ENCODE assay signal across 15 cellular contexts in genomic region chr15:74531144-74531811, GRCh38. TPM values are rescaled to one million over a fixed set of nuclear protein-coding genes. Genes with fewer than 3 reads are reported as not detected.
DNase-seq lines count a peak whose midpoint lies in the region; ATAC-seq, FAIRE-seq and TF ChIP-seq lines count a peak whose summit lies in the region.
"Had no signal": no experiment of that assay in that cellular context is flagged by ENCODE, and none has a peak within 500 bp of the region (broad histone marks: within the 10 kb centered on the region; RNA-seq: fewer than 3 reads in every experiment).

No MANE protein-coding gene starts in this region.

- H3K4me1 ChIP-seq in GM12878 (ENCODE audit: control insufficient read depth, insufficient read depth, low read length) = peaks cover 4% of the 10 kb centered on the region; the same call in 1 of the 2 replicates

- no peak overlapping the region for H2AFZ ChIP-seq in GM12878 (ENCODE audit: control insufficient read depth, low read depth, low read length)

- SMC1A ChIA-PET in GM12878 (lab: Charles Lee; ENCODE audit: uncharacterized antibody, unreplicated experiment) = no interaction called here

- intact Hi-C loops in GM12878 (cut with micrococcal nuclease; ENCODE audit: unreplicated experiment) = no loop called here
- intact Hi-C loops in natural killer cell (cut with micrococcal nuclease) = no loop called here

- FAIRE-seq in GM12878 (lab: Jason Lieb, UNC) = no peak

- no peaks in the 10 kb centered on the region for H3K36me3 Mint-ChIP-seq in natural killer cell
- H3K36me3 Mint-ChIP-seq: CD4-positive, CD25-positive, alpha-beta regulatory T cell had no signal

- H3K27ac ChIP-seq in AG04450 (ENCODE audit: low read depth, low read length) = peak overlapping the region; percentile 84
- H3K27ac ChIP-seq in GM12878 (ENCODE audit: control insufficient read depth, insufficient read depth) = no peak overlapping the region
- H3K27ac ChIP-seq: ovary had no signal

- H3K36me3 ChIP-seq in GM12878 (ENCODE audit: control insufficient read depth in 2 of 2, insufficient read depth in 2 of 2, low read length in 1 of 2) = no peaks in the 10 kb centered on the region
- H3K36me3 ChIP-seq: ovary had no signal

- RAD21 ChIA-PET in GM12878 (lab: Charles Lee; ENCODE audit: unreplicated experiment) = no interaction called here

- no TSS peak for BruUV-seq in GM12878 (replicated peaks; lab: Mats Ljungman, UMichigan)

- in situ Hi-C loops in GM12878 (cut with MboI) = no loop called here

- DNase-seq in AG04450 (ENCODE audit: low read depth, low spot score) (peak; percentile 89), HS-5 (ENCODE audit: low read depth) (peak; percentile 80), GM12878 (ENCODE audit: low read depth, low spot score) (no peak), iPS-NIHi11 (ENCODE audit: low spot score) (peak; percentile 73), natural killer cell (no peak), putamen (ENCODE audit: low spot score) (no peak), NCI-H2029 (lab: John Stamatoyannopoulos, UW) (no peak)
- DNase-seq: activated CD8-positive, alpha-beta memory T cell treated with anti-CD3 and anti-CD28 coated beads for 24 hours; anterior cingulate cortex; CD4-positive, CD25-positive, alpha-beta regulatory T cell; hypothalamus; NCI-H2029 treated with DMSO at 0.1 percent for 48 hours; ovary; SHP77 had no signal

- CTCF ChIA-PET in AG04450 (lab: Charles Lee) = no interaction called here
- CTCF ChIA-PET in GM12878 (lab: Yijun Ruan, JAX) = interaction anchor here (2.4 kb wide), 1 partner anchor 18 kb away, joined by 5 read pairs; no protein-coding TSS in a partner anchor

- no peaks in the 10 kb centered on the region for H4K20me1 ChIP-seq in GM12878 (ENCODE audit: control insufficient read depth, insufficient read depth)

- POLR2A ChIA-PET in AG04450 (lab: Yijun Ruan, JAX) (interaction anchor here (2.4 kb wide), 1 partner anchor 15 kb away, joined by 11 read pairs; no protein-coding TSS in a partner anchor), GM12878 (lab: Charles Lee) (interaction anchor here (0.5 to 1.1 kb wide), 2 partner anchors 14 to 22 kb away, joined by 4 read pairs; no protein-coding TSS in a partner anchor)

- no peaks in the 10 kb centered on the region for H3K9me3 Mint-ChIP-seq in natural killer cell
- H3K9me3 Mint-ChIP-seq: CD4-positive, CD25-positive, alpha-beta regulatory T cell had no signal

- H3K4me3 ChIP-seq in AG04450 (ENCODE audit: low read depth, low read length) (peak overlapping the region; percentile 25; the same call in 1 of the 2 replicates), GM12878 (no peak overlapping the region)
- H3K4me3 ChIP-seq: ovary had no signal

- no peaks in the 10 kb centered on the region for H3K4me1 Mint-ChIP-seq in natural killer cell

- no peak for TF ChIP-seq RAD21 in GM12878 (IDR thresholded peaks at IDR 0.05; ENCODE audit: insufficient read depth, low read depth, low read length)

- no peak overlapping the region for H3K9ac ChIP-seq in GM12878 (ENCODE audit: control insufficient read depth, insufficient read depth, low read length)

- no peak overlapping the region for H3K27ac Mint-ChIP-seq in natural killer cell

- H3K4me2 ChIP-seq in GM12878 (ENCODE audit: control insufficient read depth, insufficient read depth) = no peak overlapping the region

- H3K79me2 ChIP-seq in GM12878 (ENCODE audit: control insufficient read depth, insufficient read depth, low read length) = no peaks in the 10 kb centered on the region

- no peak overlapping the region for H3K4me3 Mint-ChIP-seq in natural killer cell

- TF ChIP-seq CTCF in AG04450 (IDR thresholded peaks at IDR 0.05; ENCODE audit: low read depth, low read length) (no peak), GM12878 (IDR thresholded peaks at IDR 0.05 in 2 of 3, conservative IDR thresholded peaks at IDR 0.05 in 1 of 3; ENCODE audit: control insufficient read depth in 2 of 3, extremely low read depth in 1 of 3, insufficient read depth in 1 of 3, low read depth in 3 of 3, low read length in 3 of 3) (no peak), natural killer cell (IDR thresholded peaks at IDR 0.05) (no peak)

- WGBS in GM12878 (ENCODE audit: insufficient coverage, insufficient replicate concordance, low lambda C conversion rate, missing lambda C conversion rate) = 70% methylated on average over 4 of the region's 4 CpGs

- H3K27me3 Mint-ChIP-seq in natural killer cell (ENCODE audit: low read depth in 2 of 2) = no peaks in the 10 kb centered on the region
- H3K27me3 Mint-ChIP-seq: CD4-positive, CD25-positive, alpha-beta regulatory T cell had no signal

- ATAC-seq in GM12878 (peak; percentile 58), natural killer cell (no peak), HG02884 (IDR thresholded peaks at IDR 0.05; ENCODE audit: unreplicated experiment) (no peak)

- TF ChIP-seq EP300 in GM12878 (IDR thresholded peaks at IDR 0.05; ENCODE audit: borderline replicate concordance in 1 of 2, control insufficient read depth in 1 of 2, low read depth in 2 of 2, low read length in 2 of 2) = no peak

- TF ChIP-seq POLR2A in GM12878 (IDR thresholded peaks at IDR 0.05; ENCODE audit: low read depth, low read length) = no peak

- no peaks in the 10 kb centered on the region for H3K27me3 ChIP-seq in AG04450 (ENCODE audit: control insufficient read depth, insufficient read depth, low read length)
- no peaks in the 10 kb centered on the region for H3K27me3 ChIP-seq in GM12878 (replicated peaks in 1 of 2; ENCODE audit: control insufficient read depth in 2 of 2, insufficient read depth in 2 of 2, low read length in 1 of 2)
- H3K27me3 ChIP-seq: ovary had no signal

- H3K9me3 ChIP-seq in AG04450 (ENCODE audit: control insufficient read depth, insufficient read depth, low read length) (no peaks in the 10 kb centered on the region), GM12878 (replicated peaks; ENCODE audit: control insufficient read depth, insufficient read depth, low read length) (no peaks in the 10 kb centered on the region)
- H3K9me3 ChIP-seq: ovary had no signal

TF ChIP-seq in GM12878, 131 proteins besides CTCF, POLR2A, EP300 and RAD21:
- TF ChIP-seq IKZF2 (IDR thresholded peaks at IDR 0.05) (no peak), RFX5 (IDR thresholded peaks at IDR 0.05; ENCODE audit: low read depth, low read length) (no peak), SRF (IDR thresholded peaks at IDR 0.05; ENCODE audit: low read depth in 2 of 2, low read length in 2 of 2) (no peak), SMAD1 (IDR thresholded peaks at IDR 0.05; ENCODE audit: low read depth, partially characterized antibody) (no peak), CHD2 (IDR thresholded peaks at IDR 0.05; ENCODE audit: borderline replicate concordance, low read depth, low read length) (no peak), NFYA (IDR thresholded peaks at IDR 0.05; ENCODE audit: borderline replicate concordance, low read depth, low read length) (no peak), MTA3 (IDR thresholded peaks at IDR 0.05; ENCODE audit: borderline replicate concordance, low read length) (no peak)

RNA-seq across cellular contexts. Expression of gene ARID3B, which starts 9.7 kb away (rescaled TPM):
- 1.6 and 2.4 TPM in 2 replicates for polyA plus RNA-seq in AG04450 (2011; rRNA removed)
- polyA minus RNA-seq in AG04450 (2011; rRNA and poly(A)+ RNA removed) = 4.2 and 5.8 TPM in 2 replicates
- 84.5 and 96.1 TPM in 2 replicates for total RNA-seq in GM12878 (2013; cell fraction: nucleolus; rRNA removed)
- total RNA-seq in GM12878 (2014; rRNA removed) = 16.0 and 18.6 TPM in 2 replicates
- total RNA-seq in GM12878 (2014; rRNA removed; fragmentation: Illumina TruSeq; extraction: Trizol) = 14.6 and 15.0 TPM in 2 replicates
- total RNA-seq in GM12878 (2021) = 29.3 and 32.8 TPM in 2 replicates
- 10.9 TPM for polyA plus RNA-seq in GM12878 (2011; ENCODE audit: low read depth)
- 13.5 and 25.2 TPM in 2 replicates for polyA plus RNA-seq in GM12878 (2011; rRNA removed)
- 25.6 and 29.9 TPM in 2 replicates for polyA plus RNA-seq in GM12878 (2011; cell fraction: cytosol; rRNA removed)
- polyA plus RNA-seq in GM12878 (2011; cell fraction: nucleus; rRNA removed) = 63.4 and 63.6 TPM in 2 replicates
- polyA plus RNA-seq in GM12878 (2012) = 19.4 and 25.4 TPM in 2 replicates
- polyA plus RNA-seq in GM12878 (2014; fragmentation: Illumina TruSeq; extraction: Trizol) = 20.1 and 22.7 TPM in 2 replicates
- 1 to 10 TPM; 1.1 to 1.8 TPM for polyA plus RNA-seq in GM12878 (2014; fragmentation: Nextera tagmentation; extraction: Ambion mirVana)
- 33.4 and 38.7 TPM in 2 replicates for polyA plus RNA-seq in GM12878 (2014; rRNA removed)
- 10 to 100 TPM; 33.0 to 33.4 TPM for polyA plus RNA-seq in GM12878 (2016; fragmentation: Nextera tagmentation; extraction: Ambion mirVana)
- polyA minus RNA-seq in GM12878 (2011; rRNA and poly(A)+ RNA removed) = 24.9 and 41.5 TPM in 2 replicates
- polyA minus RNA-seq in GM12878 (2011; cell fraction: cytosol; rRNA and poly(A)+ RNA removed) = 11.7 and 12.0 TPM in 2 replicates
- 21.8 and 35.0 TPM in 2 replicates for polyA minus RNA-seq in GM12878 (2011; cell fraction: nucleus; rRNA and poly(A)+ RNA removed)
- total RNA-seq in natural killer cell = 10 to 100 TPM; 56.4 to 59.2 (median 58.3) TPM

Comparison
In these comparisons a context has a peak if more than half of its experiments do, and no peak if none do; other contexts are left out.
1. DNase-seq: peak in AG04450 (single experiment), HS-5 (single experiment) and iPS-NIHi11 (single experiment); none in GM12878 (single experiment), natural killer cell (single experiment), putamen (single experiment) and NCI-H2029 (single experiment).